In the genomic region with DNA sequence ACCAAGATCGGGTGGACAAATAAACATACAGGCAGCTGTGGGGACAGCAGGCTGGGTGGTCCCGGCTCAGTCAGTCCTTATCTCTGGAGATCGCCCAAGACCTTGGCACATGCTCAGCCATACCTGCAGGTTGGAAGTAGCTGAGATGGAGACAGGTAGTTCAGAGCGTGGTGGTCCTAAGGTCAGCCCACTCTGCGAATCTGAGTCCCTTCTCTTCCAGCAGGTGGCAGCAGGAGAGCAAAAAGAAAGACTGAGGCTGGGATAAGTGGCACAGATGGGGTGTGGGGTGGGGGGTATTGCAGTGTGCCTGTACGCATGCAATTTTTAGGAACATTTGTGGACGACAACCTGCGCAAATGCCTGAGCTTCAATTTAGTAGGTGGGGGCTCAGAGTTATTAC, we compare ENCODE assay signal across 14 cellular contexts.
DNase-seq lines count a peak whose midpoint lies in the region; ATAC-seq, FAIRE-seq and TF ChIP-seq lines count a peak whose summit lies in the region.
"Had no signal": no experiment of that assay in that cellular context is flagged by ENCODE, and none has a peak within 500 bp of the region (broad histone marks: within the 10 kb centered on the region; RNA-seq: fewer than 3 reads in every experiment).

No MANE protein-coding gene starts in this region.

- H3K4me3 Mint-ChIP-seq in WTC11 = no peak overlapping the region
- H3K4me3 Mint-ChIP-seq: T-helper 17 cell had no signal

- H3K4me1 Mint-ChIP-seq in WTC11 = peaks cover 27% of the 10 kb centered on the region
- H3K4me1 Mint-ChIP-seq: naive B cell, T-helper 17 cell had no signal

- H3K79me2 ChIP-seq in keratinocyte (ENCODE audit: control insufficient read depth, insufficient read depth, low read length) = no peaks in the 10 kb centered on the region

- H3K27ac ChIP-seq in keratinocyte (ENCODE audit: control insufficient read depth, insufficient read depth, low read length) (no peak overlapping the region), upper lobe of left lung (no peak overlapping the region), uterus (no peak overlapping the region)
- H3K27ac ChIP-seq: stomach had no signal

- H3K9ac ChIP-seq in keratinocyte (ENCODE audit: control insufficient read depth, extremely low read depth, insufficient read depth, low read length) = no peak overlapping the region

- peaks cover 24% of the 10 kb centered on the region for H3K9me3 Mint-ChIP-seq in WTC11

- TF ChIP-seq EP300 in upper lobe of left lung (IDR thresholded peaks at IDR 0.05) = no peak

- H3K27me3 ChIP-seq in keratinocyte (ENCODE audit: control insufficient read depth, extremely low read depth, insufficient read depth, low read length) (no peaks in the 10 kb centered on the region), upper lobe of left lung (no peaks in the 10 kb centered on the region), uterus (no peaks in the 10 kb centered on the region)
- H3K27me3 ChIP-seq: stomach had no signal

- intact Hi-C loops in uterus (cut with DNase I; ENCODE audit: low total_unique reads) = no loop called here

- TF ChIP-seq POLR2A in upper lobe of left lung (IDR thresholded peaks at IDR 0.05) (no peak), uterus (IDR thresholded peaks at IDR 0.05) (no peak)

- WGBS in upper lobe of left lung, 2 donors = 82 to 90% methylated on average over 8 of the region's 8 CpGs

- ATAC-seq in WTC11 (peak; percentile 55), GM21381 (IDR thresholded peaks at IDR 0.05; ENCODE audit: unreplicated experiment) (no peak), upper lobe of left lung (ENCODE audit: low FRiP score in 2 of 2) (no peak)
- ATAC-seq: T-helper 17 cell had no signal

- H3K4me1 ChIP-seq in keratinocyte (ENCODE audit: control insufficient read depth, extremely low read depth, insufficient read depth, low read length) (no peaks in the 10 kb centered on the region), upper lobe of left lung (no peaks in the 10 kb centered on the region), uterus (no peaks in the 10 kb centered on the region)

- CTCF ChIA-PET in WTC11 (lab: Charles Lee) = interaction anchor here (0.6 to 3.8 kb wide), 14 partner anchors 14 to 600 kb away, joined by 3 to 36 read pairs (median 5); no protein-coding TSS in a partner anchor

- H3K27me3 Mint-ChIP-seq in WTC11 (ENCODE audit: low read depth) = peaks cover 7% of the 10 kb centered on the region

- no peak overlapping the region for H3K4me2 ChIP-seq in keratinocyte (ENCODE audit: control insufficient read depth, extremely low read depth, insufficient read depth, low read depth, low read length)

- H4K20me1 ChIP-seq in keratinocyte (ENCODE audit: control insufficient read depth, extremely low read depth, insufficient read depth, low read length) = no peaks in the 10 kb centered on the region

- no peak overlapping the region for H3K27ac Mint-ChIP-seq in WTC11
- H3K27ac Mint-ChIP-seq: T-helper 17 cell had no signal

- POLR2A ChIA-PET in WTC11 (lab: Charles Lee) = no interaction called here

- DNase-seq in ELF-1 (ENCODE audit: low read depth, low spot score) (peak; percentile 47), HuH-7.5 (ENCODE audit: low spot score) (peak; percentile 18), WTC11 (ENCODE audit: low spot score) (peak; percentile 48), keratinocyte (ENCODE audit: low read depth, low spot score) (no peak), upper lobe of left lung (no peak), epidermal melanocyte (ENCODE audit: insufficient read length, low spot score) (no peak), uterus (no peak)
- DNase-seq: activated T-cell treated with anti-CD3 and anti-CD28 coated beads, Interleukin-2, amount 50 U/mL, for 1 hour; cerebellar nuclear complex; naive B cell; stomach; T-helper 17 cell had no signal

- H3K4me3 ChIP-seq in keratinocyte (ENCODE audit: control insufficient read depth in 2 of 3, extremely low read depth in 1 of 3, insufficient read depth in 2 of 3, low read depth in 1 of 3, low read length in 3 of 3) = no peak overlapping the region
- no peak overlapping the region for H3K4me3 ChIP-seq in upper lobe of left lung
- H3K4me3 ChIP-seq in uterus = no peak overlapping the region
- H3K4me3 ChIP-seq: stomach had no signal

- FAIRE-seq in keratinocyte (lab: Jason Lieb, UNC) = no peak
- FAIRE-seq: GM19239 had no signal

- H3K36me3 Mint-ChIP-seq in WTC11 = peaks cover 14% of the 10 kb centered on the region

- no peak overlapping the region for H2AFZ ChIP-seq in keratinocyte (ENCODE audit: control insufficient read depth, low read length)

- no peaks in the 10 kb centered on the region for H3K36me3 ChIP-seq in keratinocyte (ENCODE audit: control insufficient read depth in 2 of 2, extremely low read depth in 1 of 2, insufficient read depth in 2 of 2, low read length in 2 of 2)
- no peaks in the 10 kb centered on the region for H3K36me3 ChIP-seq in upper lobe of left lung
- no peaks in the 10 kb centered on the region for H3K36me3 ChIP-seq in uterus
- H3K36me3 ChIP-seq: stomach had no signal

- TF ChIP-seq CTCF in WTC11 (IDR thresholded peaks at IDR 0.05) = peak; percentile 33; the same call in 1 of the 2 replicates
- peak; percentile 28 to 47 (median 39) for TF ChIP-seq CTCF in keratinocyte (optimal IDR thresholded peaks at IDR 0.05 in 1 of 3, IDR thresholded peaks at IDR 0.05 in 1 of 3, conservative IDR thresholded peaks at IDR 0.05 in 1 of 3; ENCODE audit: extremely low read depth in 1 of 3, insufficient read depth in 2 of 3, low read length in 3 of 3)
- TF ChIP-seq CTCF in upper lobe of left lung (IDR thresholded peaks at IDR 0.05) = no peak
- no peak for TF ChIP-seq CTCF in uterus (IDR thresholded peaks at IDR 0.05)

- no peaks in the 10 kb centered on the region for H3K9me3 ChIP-seq in keratinocyte (ENCODE audit: control insufficient read depth, low read depth, low read length)
- H3K9me3 ChIP-seq in upper lobe of left lung = peaks cover 0 to under 1% (median 0%) of the 10 kb centered on the region in 4 donors
- H3K9me3 ChIP-seq in uterus = no peaks in the 10 kb centered on the region
- H3K9me3 ChIP-seq: stomach had no signal

- dilution Hi-C loops in keratinocyte (cut with MboI; ENCODE audit: extremely low pct_ligation_motif_present, low sequenced_read_pairs) = no loop called here

- no peaks in the 10 kb centered on the region for H3K9me1 ChIP-seq in keratinocyte (ENCODE audit: control insufficient read depth, extremely low read depth, insufficient read depth, low read length)

TF ChIP-seq in WTC11, 78 proteins besides CTCF, POLR2A, EP300 and RAD21 (continues in another document):
- TF ChIP-seq HMGA2 (CRISPR knock-in tag; IDR thresholded peaks at IDR 0.05) (no peak), FOXP1 (CRISPR knock-in tag; IDR thresholded peaks at IDR 0.05; ENCODE audit: borderline replicate concordance) (no peak)
- TF ChIP-seq, protein P1, sequence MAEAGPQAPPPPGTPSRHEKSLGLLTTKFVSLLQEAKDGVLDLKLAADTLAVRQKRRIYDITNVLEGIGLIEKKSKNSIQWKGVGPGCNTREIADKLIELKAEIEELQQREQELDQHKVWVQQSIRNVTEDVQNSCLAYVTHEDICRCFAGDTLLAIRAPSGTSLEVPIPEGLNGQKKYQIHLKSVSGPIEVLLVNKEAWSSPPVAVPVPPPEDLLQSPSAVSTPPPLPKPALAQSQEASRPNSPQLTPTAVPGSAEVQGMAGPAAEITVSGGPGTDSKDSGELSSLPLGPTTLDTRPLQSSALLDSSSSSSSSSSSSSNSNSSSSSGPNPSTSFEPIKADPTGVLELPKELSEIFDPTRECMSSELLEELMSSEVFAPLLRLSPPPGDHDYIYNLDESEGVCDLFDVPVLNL (CRISPR knock-in tag; IDR thresholded peaks at IDR 0.05; ENCODE audit: borderline replicate concordance, low read depth) = no peak
- TF ChIP-seq, protein P2, sequence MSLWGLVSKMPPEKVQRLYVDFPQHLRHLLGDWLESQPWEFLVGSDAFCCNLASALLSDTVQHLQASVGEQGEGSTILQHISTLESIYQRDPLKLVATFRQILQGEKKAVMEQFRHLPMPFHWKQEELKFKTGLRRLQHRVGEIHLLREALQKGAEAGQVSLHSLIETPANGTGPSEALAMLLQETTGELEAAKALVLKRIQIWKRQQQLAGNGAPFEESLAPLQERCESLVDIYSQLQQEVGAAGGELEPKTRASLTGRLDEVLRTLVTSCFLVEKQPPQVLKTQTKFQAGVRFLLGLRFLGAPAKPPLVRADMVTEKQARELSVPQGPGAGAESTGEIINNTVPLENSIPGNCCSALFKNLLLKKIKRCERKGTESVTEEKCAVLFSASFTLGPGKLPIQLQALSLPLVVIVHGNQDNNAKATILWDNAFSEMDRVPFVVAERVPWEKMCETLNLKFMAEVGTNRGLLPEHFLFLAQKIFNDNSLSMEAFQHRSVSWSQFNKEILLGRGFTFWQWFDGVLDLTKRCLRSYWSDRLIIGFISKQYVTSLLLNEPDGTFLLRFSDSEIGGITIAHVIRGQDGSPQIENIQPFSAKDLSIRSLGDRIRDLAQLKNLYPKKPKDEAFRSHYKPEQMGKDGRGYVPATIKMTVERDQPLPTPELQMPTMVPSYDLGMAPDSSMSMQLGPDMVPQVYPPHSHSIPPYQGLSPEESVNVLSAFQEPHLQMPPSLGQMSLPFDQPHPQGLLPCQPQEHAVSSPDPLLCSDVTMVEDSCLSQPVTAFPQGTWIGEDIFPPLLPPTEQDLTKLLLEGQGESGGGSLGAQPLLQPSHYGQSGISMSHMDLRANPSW (CRISPR knock-in tag; conservative IDR thresholded peaks at IDR 0.05; ENCODE audit: low read depth) = no peak
- TF ChIP-seq, protein P3, sequence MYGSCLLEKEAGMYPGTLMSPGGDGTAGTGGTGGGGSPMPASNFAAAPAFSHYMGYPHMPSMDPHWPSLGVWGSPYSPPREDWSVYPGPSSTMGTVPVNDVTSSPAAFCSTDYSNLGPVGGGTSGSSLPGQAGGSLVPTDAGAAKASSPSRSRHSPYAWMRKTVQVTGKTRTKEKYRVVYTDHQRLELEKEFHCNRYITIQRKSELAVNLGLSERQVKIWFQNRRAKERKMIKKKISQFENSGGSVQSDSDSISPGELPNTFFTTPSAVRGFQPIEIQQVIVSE (CRISPR knock-in tag; IDR thresholded peaks at IDR 0.05; ENCODE audit: borderline replicate concordance) = no peak
- TF ChIP-seq, protein P4, sequence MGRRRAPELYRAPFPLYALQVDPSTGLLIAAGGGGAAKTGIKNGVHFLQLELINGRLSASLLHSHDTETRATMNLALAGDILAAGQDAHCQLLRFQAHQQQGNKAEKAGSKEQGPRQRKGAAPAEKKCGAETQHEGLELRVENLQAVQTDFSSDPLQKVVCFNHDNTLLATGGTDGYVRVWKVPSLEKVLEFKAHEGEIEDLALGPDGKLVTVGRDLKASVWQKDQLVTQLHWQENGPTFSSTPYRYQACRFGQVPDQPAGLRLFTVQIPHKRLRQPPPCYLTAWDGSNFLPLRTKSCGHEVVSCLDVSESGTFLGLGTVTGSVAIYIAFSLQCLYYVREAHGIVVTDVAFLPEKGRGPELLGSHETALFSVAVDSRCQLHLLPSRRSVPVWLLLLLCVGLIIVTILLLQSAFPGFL (CRISPR knock-in tag; IDR thresholded peaks at IDR 0.05; ENCODE audit: borderline replicate concordance) = no peak

Comparison
In these comparisons a context has a peak if more than half of its experiments do, and no peak if none do; other contexts are left out.
1. DNase-seq: peak in ELF-1 (single experiment), HuH-7.5 (single experiment) and WTC11 (single experiment); none in keratinocyte (single experiment), upper lobe of left lung (0 of 2), epidermal melanocyte (single experiment) and uterus (0 of 2).
2. CTCF ChIP-seq: peak in WTC11 (single experiment) and keratinocyte (3 of 3); none in upper lobe of left lung (0 of 6) and uterus (0 of 4).